8 cellular contexts compared by ENCODE assay signal in genomic region chr1:204072951-204073836, GRCh38. TPM values are rescaled to one million over a fixed set of nuclear protein-coding genes. Genes with fewer than 3 reads are reported as not detected.
DNase-seq lines count a peak whose midpoint lies in the region; ATAC-seq and TF ChIP-seq lines count a peak whose summit lies in the region.

Gene SOX13, plus strand, starts transcription at chr1:204073115. Its CDS starts 39,801 bp downstream, at chr1:204112916.

- H3K9me3 ChIP-seq in esophagus muscularis mucosa (no peaks in the 10 kb centered on the region), mesodermal cell (ENCODE audit: control insufficient read depth, low read length) (no peaks in the 10 kb centered on the region)

- intact Hi-C loops in activated CD8-positive, alpha-beta T cell treated with anti-CD3 and anti-CD28 coated beads for 36 hours (cut with micrococcal nuclease) = no loop called here
- intact Hi-C loops in esophagus muscularis mucosa (cut with DNase I) = loop anchor here (5.0 to 10.0 kb wide), 2 partner anchors 54 to 208 kb away; partner anchors contain the start of gene SNRPE

- WGBS in esophagus muscularis mucosa = under 1% methylated on average over 28 of the region's 88 CpGs
- 0% methylated on average over 53 to 73 of the region's 88 CpGs for WGBS in mesodermal cell (ENCODE audit: insufficient coverage in 2 of 2), 2 experiments

- TF ChIP-seq CTCF in activated CD8-positive, alpha-beta T cell treated with anti-CD3 and anti-CD28 coated beads for 36 hours (IDR thresholded peaks at IDR 0.05) = no peak
- peak in 1 of 3 experiments; percentile 12 for TF ChIP-seq CTCF in esophagus muscularis mucosa (IDR thresholded peaks at IDR 0.05)

- ATAC-seq in activated CD8-positive, alpha-beta T cell treated with anti-CD3 and anti-CD28 coated beads for 36 hours = peak; percentile 68
- ATAC-seq in HG03442 (IDR thresholded peaks at IDR 0.05; ENCODE audit: unreplicated experiment) = no peak

- peaks cover 2% of the 10 kb centered on the region for H3K9me3 Mint-ChIP-seq in activated CD8-positive, alpha-beta T cell treated with anti-CD3 and anti-CD28 coated beads for 36 hours

- TF ChIP-seq POLR2A in esophagus muscularis mucosa (IDR thresholded peaks at IDR 0.05; ENCODE audit: low read depth) = peak; percentile 60

- peak within 1 kb of the TSS; percentile 63 to 77 (median 65) for H3K4me3 ChIP-seq in esophagus muscularis mucosa
- H3K4me3 ChIP-seq in mesodermal cell (ENCODE audit: extremely low read depth, insufficient read depth, low read length, poor library complexity, severe bottlenecking) = peak within 1 kb of the TSS; percentile 88

- H3K4me3 Mint-ChIP-seq in activated CD8-positive, alpha-beta T cell treated with anti-CD3 and anti-CD28 coated beads for 36 hours = peak within 1 kb of the TSS; percentile 67

- peaks cover 13% of the 10 kb centered on the region for H3K4me1 Mint-ChIP-seq in activated CD8-positive, alpha-beta T cell treated with anti-CD3 and anti-CD28 coated beads for 36 hours (ENCODE audit: low read depth)

- no peak for TF ChIP-seq EP300 in esophagus muscularis mucosa (IDR thresholded peaks at IDR 0.05)

- H3K27me3 ChIP-seq in esophagus muscularis mucosa = peaks cover 0 to 45% (median 6%) of the 10 kb centered on the region in 4 donors

- POLR2A ChIA-PET in activated CD8-positive, alpha-beta T cell treated with anti-CD3 and anti-CD28 coated beads for 36 hours (lab: Charles Lee) = no interaction called here

- H3K27ac Mint-ChIP-seq in activated CD8-positive, alpha-beta T cell treated with anti-CD3 and anti-CD28 coated beads for 36 hours = no peak within 1 kb of the TSS

- H3K27ac ChIP-seq in esophagus muscularis mucosa (replicated peaks in 1 of 4) = peak within 1 kb of the TSS; percentile 73 to 86 (median 80)
- H3K27ac ChIP-seq in mesodermal cell (ENCODE audit: low read depth, low read length, severe bottlenecking) = peak within 1 kb of the TSS; percentile 74

- DNase-seq in activated effector memory CD4-positive, alpha-beta T cell treated with anti-CD3 and anti-CD28 coated beads, Interleukin-2, amount 50 U/mL, for 16 hours = peak; percentile 63
- DNase-seq in activated effector memory CD4-positive, alpha-beta T cell treated with Interleukin-2 at 50 U/mL for 16 hours = no peak
- peak; percentile 85 for DNase-seq in NCI-H2196 (lab: John Stamatoyannopoulos, UW; ENCODE audit: unreplicated experiment)
- peak; percentile 23 for DNase-seq in activated CD8-positive, alpha-beta T cell treated with anti-CD3 and anti-CD28 coated beads for 36 hours
- DNase-seq in esophagus muscularis mucosa (ENCODE audit: extremely low spot score) = peak; percentile 95
- DNase-seq in superior temporal gyrus (ENCODE audit: extremely low spot score) = peak; percentile 86

- no peaks in the 10 kb centered on the region for H3K36me3 Mint-ChIP-seq in activated CD8-positive, alpha-beta T cell treated with anti-CD3 and anti-CD28 coated beads for 36 hours (ENCODE audit: low read depth)

- H3K27me3 Mint-ChIP-seq in activated CD8-positive, alpha-beta T cell treated with anti-CD3 and anti-CD28 coated beads for 36 hours = peaks cover 61% of the 10 kb centered on the region

- H3K4me1 ChIP-seq in esophagus muscularis mucosa = peaks cover 16 to 58% (median 57%) of the 10 kb centered on the region in 4 donors
- peaks cover 18% of the 10 kb centered on the region for H3K4me1 ChIP-seq in mesodermal cell (ENCODE audit: control insufficient read depth, insufficient read depth, low read length, poor library complexity, severe bottlenecking)

- H3K36me3 ChIP-seq in esophagus muscularis mucosa (no peaks in the 10 kb centered on the region), mesodermal cell (ENCODE audit: control insufficient read depth, insufficient read depth, low read length) (no peaks in the 10 kb centered on the region)

- CTCF ChIA-PET in activated CD8-positive, alpha-beta T cell treated with anti-CD3 and anti-CD28 coated beads for 36 hours (lab: Charles Lee) = no interaction called here

RNA-seq across cellular contexts. Expression of gene SOX13, which starts in this region (rescaled TPM):
- 1 to 10 TPM; 1.6 to 1.7 TPM for total RNA-seq in activated CD8-positive, alpha-beta T cell treated with anti-CD3 and anti-CD28 coated beads for 36 hours
- 10 to 100 TPM; 13.3 to 25.6 (median 21.7) TPM for total RNA-seq in esophagus muscularis mucosa
- 39.5 TPM for polyA plus RNA-seq in mesodermal cell (2013, experiment 1 of 2)
- 28.5 TPM for polyA plus RNA-seq in mesodermal cell (2013, experiment 2 of 2)

Comparison
In these comparisons a context has a peak if more than half of its experiments do, and no peak if none do; other contexts are left out.
1. RNA of gene SOX13 (total RNA-seq): 13.3 to 25.6 TPM in esophagus muscularis mucosa; 1.6 to 1.7 TPM in activated CD8-positive, alpha-beta T cell treated with anti-CD3 and anti-CD28 coated beads for 36 hours; every median in the first group is over 4 times any median in the second.